Comparison of ENCODE assay signal across 5 cellular contexts in genomic region chr13:110321573-110321972, GRCh38. TPM values are rescaled to one million over a fixed set of nuclear protein-coding genes. Genes with fewer than 3 reads are reported as not detected.
"Had no signal": no experiment of that assay in that cellular context is flagged by ENCODE, and none has a peak within 500 bp of the region (broad histone marks: within the 10 kb centered on the region; RNA-seq: fewer than 3 reads in every experiment).

No MANE protein-coding gene starts in this region.

RNA-seq across cellular contexts. Expression of gene COL4A2, which starts 14.5 kb away (rescaled TPM):
- total RNA-seq: activated CD4-positive, alpha-beta memory T cell treated with anti-CD3 and anti-CD28 coated beads, Interleukin-2, amount 10 ng/mL, durations not matched to agents 7 days and 5 days; activated CD4-positive, alpha-beta T cell treated with anti-CD3 and anti-CD28 coated beads, Interleukin-2, amount 10 ng/mL, durations not matched to agents 7 days and 5 days; activated naive CD8-positive, alpha-beta T cell treated with anti-CD3 and anti-CD28 coated beads, Interleukin-2, amount 10 ng/mL, durations not matched to agents 7 days and 5 days; T-helper 2 cell treated with Interferon-gamma antibody and Interleukin-4, amounts not matched to agents 100 ng/mL and 5 ng/mL, for 36 hours had no signal
- polyA plus RNA-seq: naive thymus-derived CD4-positive, alpha-beta T cell had no signal

RNA-seq across cellular contexts. Expression of gene COL4A1, which starts 14.6 kb away (rescaled TPM):
- total RNA-seq: activated CD4-positive, alpha-beta memory T cell treated with anti-CD3 and anti-CD28 coated beads, Interleukin-2, amount 10 ng/mL, durations not matched to agents 7 days and 5 days; activated naive CD8-positive, alpha-beta T cell treated with anti-CD3 and anti-CD28 coated beads, Interleukin-2, amount 10 ng/mL, durations not matched to agents 7 days and 5 days; T-helper 2 cell treated with Interferon-gamma antibody and Interleukin-4, amounts not matched to agents 100 ng/mL and 5 ng/mL, for 36 hours had no signal
- polyA plus RNA-seq: naive thymus-derived CD4-positive, alpha-beta T cell had no signal
